Comparison of ENCODE assay signal across 18 cellular contexts in the genomic region with DNA sequence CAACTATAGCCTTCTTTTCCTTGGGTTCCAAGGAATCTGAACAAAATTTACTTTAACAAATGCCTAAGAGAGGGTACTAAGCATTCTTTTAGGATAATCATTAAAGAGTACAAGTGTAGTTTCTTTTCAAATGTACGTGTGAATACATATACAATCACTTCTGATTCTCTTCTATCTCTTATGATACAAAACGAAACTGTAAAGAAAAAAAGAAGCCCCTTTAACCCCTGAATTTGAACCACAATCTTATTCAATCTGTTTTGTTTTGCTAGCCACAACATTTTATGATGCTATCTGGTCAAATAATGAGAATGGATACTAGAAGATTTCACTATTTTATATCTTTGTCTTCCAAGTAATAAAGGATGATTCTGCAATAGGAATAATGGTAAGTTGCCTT. TPM values are rescaled to one million over a fixed set of nuclear protein-coding genes. Genes with fewer than 3 reads are reported as not detected.
DNase-seq lines count a peak whose midpoint lies in the region; ATAC-seq and TF ChIP-seq lines count a peak whose summit lies in the region.
"Had no signal": no experiment of that assay in that cellular context is flagged by ENCODE, and none has a peak within 500 bp of the region (broad histone marks: within the 10 kb centered on the region; RNA-seq: fewer than 3 reads in every experiment).

No MANE protein-coding gene starts in this region.

- ATAC-seq in activated T-cell treated with anti-CD3 and anti-CD28 coated beads, Interleukin-2, amount 50 U/mL, for 72 hours (replicated peaks in 1 of 2), result no peak
- ATAC-seq in CD8-positive, alpha-beta T cell, result no peak
- no peak for ATAC-seq in central memory CD8-positive, alpha-beta T cell (replicated peaks; ENCODE audit: extremely low read depth, poor library complexity, severe bottlenecking)
- ATAC-seq: GM12878 had no signal

- peaks cover 4 to 12% of the 10 kb centered on the region in 2 donors for H3K36me3 Mint-ChIP-seq in activated T-cell treated with anti-CD3 and anti-CD28 coated beads, Interleukin-2, amount 50 U/mL, for 72 hours (ENCODE audit: insufficient read depth in 2 of 2)
- peaks cover 73% of the 10 kb centered on the region for H3K36me3 Mint-ChIP-seq in CD8-positive, alpha-beta T cell
- H3K36me3 Mint-ChIP-seq in central memory CD8-positive, alpha-beta T cell (ENCODE audit: insufficient read depth), result peaks cover 50% of the 10 kb centered on the region

- TF ChIP-seq CTCF in CD8-positive, alpha-beta T cell (IDR thresholded peaks at IDR 0.05), result no peak

- no peaks in the 10 kb centered on the region for H3K9me3 ChIP-seq in CD8-positive, alpha-beta T cell (ENCODE audit: low read length)
- H3K9me3 ChIP-seq in HAP-1, result no peaks in the 10 kb centered on the region
- H3K9me3 ChIP-seq in effector memory CD4-positive, alpha-beta T cell (ENCODE audit: control insufficient read depth, low read length), result no peaks in the 10 kb centered on the region
- H3K9me3 ChIP-seq: BE2C had no signal

- H3K4me3 ChIP-seq in CD8-positive, alpha-beta T cell (ENCODE audit: low read depth, low read length), result no peak overlapping the region
- no peak overlapping the region for H3K4me3 ChIP-seq in HAP-1
- no peak overlapping the region for H3K4me3 ChIP-seq in effector memory CD4-positive, alpha-beta T cell (ENCODE audit: insufficient read depth, low read depth, low read length, poor library complexity, severe bottlenecking)
- H3K4me3 ChIP-seq: GM12878 had no signal

- no peaks in the 10 kb centered on the region for H3K4me1 ChIP-seq in CD8-positive, alpha-beta T cell (ENCODE audit: insufficient read depth, low read length)
- no peaks in the 10 kb centered on the region for H3K4me1 ChIP-seq in HAP-1
- no peaks in the 10 kb centered on the region for H3K4me1 ChIP-seq in effector memory CD4-positive, alpha-beta T cell (ENCODE audit: control insufficient read depth, insufficient read depth, low read length, poor library complexity, severe bottlenecking)
- H3K4me1 ChIP-seq: BE2C had no signal

- in situ Hi-C loops in HAP-1 (cut with MboI; ENCODE audit: low sequenced_read_pairs), result no loop called here

- H3K27ac ChIP-seq in CD8-positive, alpha-beta T cell (ENCODE audit: low read depth, low read length), result no peak overlapping the region
- H3K27ac ChIP-seq in effector memory CD4-positive, alpha-beta T cell (ENCODE audit: insufficient read depth, low read length, poor library complexity, severe bottlenecking), result no peak overlapping the region

- no peaks in the 10 kb centered on the region for H3K27me3 Mint-ChIP-seq in activated T-cell treated with anti-CD3 and anti-CD28 coated beads, Interleukin-2, amount 50 U/mL, for 72 hours (ENCODE audit: low read depth)
- no peaks in the 10 kb centered on the region for H3K27me3 Mint-ChIP-seq in CD8-positive, alpha-beta T cell (ENCODE audit: low read depth)
- no peaks in the 10 kb centered on the region for H3K27me3 Mint-ChIP-seq in central memory CD8-positive, alpha-beta T cell
- H3K27me3 Mint-ChIP-seq: CD4-positive, alpha-beta memory T cell had no signal

- peaks cover 5% of the 10 kb centered on the region for H3K4me1 Mint-ChIP-seq in activated T-cell treated with anti-CD3 and anti-CD28 coated beads, Interleukin-2, amount 50 U/mL, for 72 hours (ENCODE audit: low read depth)
- H3K4me1 Mint-ChIP-seq in CD8-positive, alpha-beta T cell (ENCODE audit: low read depth), result no peaks in the 10 kb centered on the region
- H3K4me1 Mint-ChIP-seq in central memory CD8-positive, alpha-beta T cell, result no peaks in the 10 kb centered on the region

- H3K36me3 ChIP-seq in CD8-positive, alpha-beta T cell (ENCODE audit: insufficient read depth, low read length), result peaks cover 4% of the 10 kb centered on the region
- H3K36me3 ChIP-seq in HAP-1 (replicated peaks), result peaks cover 6% of the 10 kb centered on the region; the same call in 1 of the 2 replicates
- H3K36me3 ChIP-seq in effector memory CD4-positive, alpha-beta T cell (ENCODE audit: control insufficient read depth, insufficient read depth, low read length), result peaks cover 41% of the 10 kb centered on the region

- no peaks in the 10 kb centered on the region for H3K9me3 Mint-ChIP-seq in activated T-cell treated with anti-CD3 and anti-CD28 coated beads, Interleukin-2, amount 50 U/mL, for 72 hours
- H3K9me3 Mint-ChIP-seq in CD8-positive, alpha-beta T cell, result no peaks in the 10 kb centered on the region
- H3K9me3 Mint-ChIP-seq in central memory CD8-positive, alpha-beta T cell, result no peaks in the 10 kb centered on the region
- H3K9me3 Mint-ChIP-seq: CD4-positive, alpha-beta memory T cell; H9 had no signal

- CTCF ChIA-PET in CD8-positive, alpha-beta T cell (lab: Charles Lee), result no interaction called here

- no peak overlapping the region for H3K4me3 Mint-ChIP-seq in activated T-cell treated with anti-CD3 and anti-CD28 coated beads, Interleukin-2, amount 50 U/mL, for 72 hours
- no peak overlapping the region for H3K4me3 Mint-ChIP-seq in CD8-positive, alpha-beta T cell
- no peak overlapping the region for H3K4me3 Mint-ChIP-seq in central memory CD8-positive, alpha-beta T cell
- H3K4me3 Mint-ChIP-seq: CD4-positive, alpha-beta memory T cell; H9 had no signal

- H3K27ac Mint-ChIP-seq in activated T-cell treated with anti-CD3 and anti-CD28 coated beads, Interleukin-2, amount 50 U/mL, for 72 hours, result peak overlapping the region; percentile 86
- peak overlapping the region; percentile 22 for H3K27ac Mint-ChIP-seq in CD8-positive, alpha-beta T cell
- peak overlapping the region; percentile 78 for H3K27ac Mint-ChIP-seq in central memory CD8-positive, alpha-beta T cell (ENCODE audit: low read depth)
- H3K27ac Mint-ChIP-seq: H9 had no signal

- intact Hi-C loops in CD8-positive, alpha-beta T cell (cut with DNase I, micrococcal nuclease), result no loop called here

- H3K27me3 ChIP-seq in CD8-positive, alpha-beta T cell (ENCODE audit: insufficient read depth, low read length), result no peaks in the 10 kb centered on the region
- H3K27me3 ChIP-seq in HAP-1 (ENCODE audit: low read depth), result no peaks in the 10 kb centered on the region
- H3K27me3 ChIP-seq in effector memory CD4-positive, alpha-beta T cell (replicated peaks; ENCODE audit: control insufficient read depth, insufficient read depth, low read length, poor library complexity, severe bottlenecking), result no peaks in the 10 kb centered on the region
- H3K27me3 ChIP-seq: BE2C had no signal

- POLR2A ChIA-PET in CD8-positive, alpha-beta T cell (lab: Charles Lee), result no interaction called here

- no peak for DNase-seq in activated T-cell treated with anti-CD3 and anti-CD28 coated beads, Interleukin-2, amount 50 U/mL, for 72 hours
- DNase-seq in activated T-cell treated with anti-CD3 and anti-CD28 coated beads for 4 hours, result no peak
- no peak for DNase-seq in CD8-positive, alpha-beta T cell
- DNase-seq in central memory CD8-positive, alpha-beta T cell (ENCODE audit: low spot score in 2 of 2), result no peak
- DNase-seq in HAP-1 (ENCODE audit: low spot score in 2 of 2), result no peak
- DNase-seq in effector memory CD4-positive, alpha-beta T cell, result no peak
- DNase-seq in T1000 (lab: John Stamatoyannopoulos, UW), result no peak
- DNase-seq: 8988T; BE2C; C1 segment of cervical spinal cord; CD4-positive, alpha-beta memory T cell; COR-L47; DMS 273 treated with DMSO at 0.1 percent for 48 hours; DMS53; DND-41; EL; H9 had no signal

RNA-seq across cellular contexts. Expression of gene SIRT1, which starts 48.7 kb away (rescaled TPM):
- total RNA-seq in activated T-cell treated with anti-CD3 and anti-CD28 coated beads, Interleukin-2, amount 50 U/mL, for 72 hours, result 10 to 100 TPM; 42.6 to 46.6 TPM
- total RNA-seq in CD8-positive, alpha-beta T cell, result 10 to 100 TPM; 72.6 to 74.5 TPM

Comparison
In these comparisons a context has a peak if more than half of its experiments do, and no peak if none do; other contexts are left out.
1. H3K27ac Mint-ChIP-seq: peak in every context shown above with its lines; median percentile 86 in activated T-cell treated with anti-CD3 and anti-CD28 coated beads, Interleukin-2, amount 50 U/mL, for 72 hours; 78 in central memory CD8-positive, alpha-beta T cell; 22 in CD8-positive, alpha-beta T cell.